In genomic region chr10:7866191-7866590, GRCh38 we compare ENCODE assay signal across 18 cellular contexts.
"Had no signal": no experiment of that assay in that cellular context is flagged by ENCODE, and none has a peak within 500 bp of the region (broad histone marks: within the 10 kb centered on the region; RNA-seq: fewer than 3 reads in every experiment).

No MANE protein-coding gene starts in this region.

- FAIRE-seq: frontal cortex had no signal

- H3K4me3 Mint-ChIP-seq: natural killer cell treated with Interleukin-12 subunit alpha and Interleukin-12 subunit beta and Interleukin-15 and Interleukin-18, amount 100 ng/mL, for 72 hours; neural progenitor cell had no signal

- H3K27me3 Mint-ChIP-seq: natural killer cell treated with Interleukin-12 subunit alpha and Interleukin-12 subunit beta and Interleukin-15 and Interleukin-18, amount 100 ng/mL, for 72 hours had no signal

- H3K4me1 ChIP-seq: heart left ventricle, right atrium auricular region, sigmoid colon, tibial nerve had no signal

- H3K27me3 ChIP-seq: dorsolateral prefrontal cortex, heart left ventricle, neural progenitor cell, ovary, right atrium auricular region, sigmoid colon, tibial nerve had no signal

- H3K27ac ChIP-seq: dorsolateral prefrontal cortex, heart left ventricle, neural progenitor cell, ovary, right atrium auricular region, sigmoid colon, tibial nerve had no signal

- DNase-seq: cortex of kidney; dorsolateral prefrontal cortex; effector CD8-positive, alpha-beta T cell; heart left ventricle; hippocampal formation; kidney glomerular epithelial cell; mucosa of descending colon; nucleus accumbens; ovary; sigmoid colon; stimulated activated CD4-positive, alpha-beta T cell treated with anti-CD3 and anti-CD28 coated beads, Interleukin-2, amount 100 ng/mL, for 48 hours; stimulated activated naive CD4-positive, alpha-beta T cell treated with Interleukin-2 at 50 U/mL for 16 hours had no signal

- H3K27ac Mint-ChIP-seq: natural killer cell treated with Interleukin-12 subunit alpha and Interleukin-12 subunit beta and Interleukin-15 and Interleukin-18, amount 100 ng/mL, for 72 hours; neural progenitor cell had no signal

- H3K4me3 ChIP-seq: dorsolateral prefrontal cortex, heart left ventricle, mucosa of descending colon, neural progenitor cell, ovary, right atrium auricular region, sigmoid colon, smooth muscle cell, tibial nerve had no signal

- H3K36me3 ChIP-seq: heart left ventricle, ovary, right atrium auricular region, sigmoid colon had no signal

- ATAC-seq: heart left ventricle; mucosa of descending colon; natural killer cell treated with Interleukin-12 subunit alpha and Interleukin-12 subunit beta and Interleukin-15 and Interleukin-18, amount 100 ng/mL, for 72 hours had no signal
